In genomic region chr5:60503771-60504170, GRCh38 we compare ENCODE assay signal across 1 cellular context.
TF ChIP-seq lines count a peak whose summit lies in the region.

No MANE protein-coding gene starts in this region.

TF ChIP-seq in GM12878, 131 proteins besides CTCF, POLR2A, EP300 and RAD21 (continued from another document):
- no peak for TF ChIP-seq HSF1 (IDR thresholded peaks at IDR 0.05; ENCODE audit: low read depth, low read length)
- TF ChIP-seq GABPA (IDR thresholded peaks at IDR 0.05; ENCODE audit: low read depth) = 0 out of 2 replicates have a peak, but pooled peaks have one; percentile 13
- TF ChIP-seq CREM (IDR thresholded peaks at IDR 0.05; ENCODE audit: low read depth) = peak; percentile 55; the same call in 1 of the 2 replicates
- 0 out of 2 replicates have a peak, but pooled peaks have one; percentile 36 for TF ChIP-seq PML (IDR thresholded peaks at IDR 0.05; ENCODE audit: low read length)
- peak; percentile 71; the same call in 1 of the 2 replicates for TF ChIP-seq FOXM1 (IDR thresholded peaks at IDR 0.05; ENCODE audit: low read depth, low read length)
- no peak for TF ChIP-seq TCF7 (IDR thresholded peaks at IDR 0.05; ENCODE audit: borderline replicate concordance)
- TF ChIP-seq POLR2AphosphoS5 (IDR thresholded peaks at IDR 0.05; ENCODE audit: low read length) = no peak
- TF ChIP-seq RAD51 (IDR thresholded peaks at IDR 0.05) = peak; percentile 58; the same call in 1 of the 2 replicates
- TF ChIP-seq JUND (IDR thresholded peaks at IDR 0.05; ENCODE audit: low read depth, low read length) = no peak
- peak in 1 of 2 experiments; percentile 42; a peak in 3 of 4 replicates for TF ChIP-seq IKZF2 (IDR thresholded peaks at IDR 0.05)
- TF ChIP-seq NFIC (IDR thresholded peaks at IDR 0.05; ENCODE audit: low read depth, low read length) = peak; percentile 84
- TF ChIP-seq ATF2 (IDR thresholded peaks at IDR 0.05; ENCODE audit: low read length) = peak; percentile 66; the same call in 1 of the 2 replicates
- TF ChIP-seq IKZF1 (conservative IDR thresholded peaks at IDR 0.05) = 0 out of 2 replicates have a peak, but pooled peaks have one; percentile 9
- no peak for TF ChIP-seq RCOR1 (conservative IDR thresholded peaks at IDR 0.05; ENCODE audit: low read depth, low read length)
- TF ChIP-seq TCF12 (IDR thresholded peaks at IDR 0.05; ENCODE audit: low read depth, low read length) = peak; percentile 82
- no peak for TF ChIP-seq SIN3A (IDR thresholded peaks at IDR 0.05; ENCODE audit: low read depth, low read length)
- TF ChIP-seq SMC3 (IDR thresholded peaks at IDR 0.05; ENCODE audit: borderline replicate concordance, low read length) = 0 out of 2 replicates have a peak, but pooled peaks have one; percentile 12
- peak; percentile 70; the same call in 1 of the 2 replicates for TF ChIP-seq TCF3 (IDR thresholded peaks at IDR 0.05; ENCODE audit: borderline replicate concordance, insufficient read depth, low read depth, low read length)
- peak; percentile 27; the same call in 1 of the 2 replicates for TF ChIP-seq MTA3 (IDR thresholded peaks at IDR 0.05; ENCODE audit: borderline replicate concordance, low read length)
- peak; percentile 34; the same call in 1 of the 2 replicates for TF ChIP-seq NR2F1 (conservative IDR thresholded peaks at IDR 0.05)
